ENCODE assay signal across 37 cellular contexts in genomic region chr4:187063251-187063650, GRCh38.
"Had no signal": no experiment of that assay in that cellular context is flagged by ENCODE, and none has a peak within 500 bp of the region (broad histone marks: within the 10 kb centered on the region; RNA-seq: fewer than 3 reads in every experiment).

No MANE protein-coding gene starts in this region.

- H3K36me3 ChIP-seq: adrenal gland, ascending aorta, brain microvascular endothelial cell, breast epithelium, cardiac muscle cell had no signal

- ATAC-seq: activated naive CD4-positive, alpha-beta T cell treated with anti-CD3 and anti-CD28 coated beads, Interleukin-2, amount 50 U/mL, for 72 hours; activated naive CD8-positive, alpha-beta T cell treated with anti-CD3 and anti-CD28 coated beads, Interleukin-2, amount 50 U/mL, for 24 hours; activated T-cell treated with anti-CD3 and anti-CD28 coated beads, Interleukin-2, amount 50 U/mL, for 4 hours; activated T-cell treated with anti-CD3 and anti-CD28 coated beads, Interleukin-2, amount 50 U/mL, for 72 hours; activated T-helper 17 cell treated with anti-CD3 and anti-CD28 coated beads, Interleukin-2, amount 50 U/mL, for 72 hours; body of pancreas had no signal

- DNase-seq: activated effector memory CD4-positive, alpha-beta T cell treated with anti-CD3 and anti-CD28 coated beads, Interleukin-2, amount 50 U/mL, for 16 hours; activated effector memory CD4-positive, alpha-beta T cell treated with Interleukin-2 at 50 U/mL for 16 hours; activated gamma-delta T cell; activated gamma-delta T cell treated with Interleukin-2 at 50 U/mL for 16 hours; activated naive CD4-positive, alpha-beta T cell; activated naive CD4-positive, alpha-beta T cell treated with anti-CD3 and anti-CD28 coated beads for 36 hours; activated naive CD4-positive, alpha-beta T cell treated with anti-CD3 and anti-CD28 coated beads, Interleukin-2, amount 10 ng/mL, durations not matched to agents 7 days and 5 days; activated naive CD4-positive, alpha-beta T cell treated with anti-CD3 and anti-CD28 coated beads, Interleukin-2, amount 50 U/mL, for 16 hours; activated naive CD4-positive, alpha-beta T cell treated with Interleukin-2 at 50 U/mL for 16 hours; activated naive CD8-positive, alpha-beta T cell treated with anti-CD3 and anti-CD28 coated beads for 36 hours; activated naive CD8-positive, alpha-beta T cell treated with anti-CD3 and anti-CD28 coated beads, Interleukin-2, amount 10 ng/mL, durations not matched to agents 7 days and 5 days; activated naive CD8-positive, alpha-beta T cell treated with anti-CD3 and anti-CD28 coated beads, Interleukin-2, amount 50 U/mL, for 24 hours; activated T-cell treated with anti-CD3 and anti-CD28 coated beads, Interleukin-2, amount 50 U/mL, for 1 hour; activated T-cell treated with anti-CD3 and anti-CD28 coated beads, Interleukin-2, amount 50 U/mL, for 24 hours; activated T-cell treated with anti-CD3 and anti-CD28 coated beads, Interleukin-2, amount 50 U/mL, for 4 hours; activated T-cell treated with anti-CD3 and anti-CD28 coated beads, Interleukin-2, amount 50 U/mL, for 48 hours; activated T-cell treated with anti-CD3 and anti-CD28 coated beads, Interleukin-2, amount 50 U/mL, for 72 hours; adrenal gland; amniotic stem cell; amygdala; anterior cingulate cortex; aorta; body of pancreas; brain microvascular endothelial cell; central memory CD4-positive, alpha-beta T cell; cerebellar nuclear complex had no signal

- H3K27me3 Mint-ChIP-seq: activated naive CD4-positive, alpha-beta T cell treated with anti-CD3 and anti-CD28 coated beads, Interleukin-2, amount 10 ng/mL, durations not matched to agents 7 days and 5 days; activated naive CD4-positive, alpha-beta T cell treated with anti-CD3 and anti-CD28 coated beads, Interleukin-2, amount 50 U/mL, for 24 hours; activated naive CD8-positive, alpha-beta T cell; activated naive CD8-positive, alpha-beta T cell treated with anti-CD3 and anti-CD28 coated beads for 36 hours; activated naive CD8-positive, alpha-beta T cell treated with anti-CD3 and anti-CD28 coated beads, Interleukin-2, amount 10 ng/mL, durations not matched to agents 7 days and 5 days; activated naive CD8-positive, alpha-beta T cell treated with anti-CD3 and anti-CD28 coated beads, Interleukin-2, amount 50 U/mL, for 24 hours; activated T-cell treated with anti-CD3 and anti-CD28 coated beads, Interleukin-2, amount 50 U/mL, for 24 hours; activated T-helper 17 cell treated with anti-CD3 and anti-CD28 coated beads, Interleukin-2, amount 50 U/mL, for 72 hours; central memory CD8-positive, alpha-beta T cell had no signal

- H3K4me1 Mint-ChIP-seq: activated naive CD4-positive, alpha-beta T cell treated with anti-CD3 and anti-CD28 coated beads, Interleukin-2, amount 10 ng/mL, durations not matched to agents 7 days and 5 days; activated naive CD4-positive, alpha-beta T cell treated with anti-CD3 and anti-CD28 coated beads, Interleukin-2, amount 50 U/mL, for 24 hours; activated naive CD8-positive, alpha-beta T cell treated with anti-CD3 and anti-CD28 coated beads for 36 hours; activated naive CD8-positive, alpha-beta T cell treated with anti-CD3 and anti-CD28 coated beads, Interleukin-2, amount 10 ng/mL, durations not matched to agents 7 days and 5 days; activated naive CD8-positive, alpha-beta T cell treated with anti-CD3 and anti-CD28 coated beads, Interleukin-2, amount 50 U/mL, for 24 hours; activated T-helper 17 cell treated with anti-CD3 and anti-CD28 coated beads, Interleukin-2, amount 50 U/mL, for 72 hours; central memory CD8-positive, alpha-beta T cell had no signal

- H3K9me3 ChIP-seq: adrenal gland, ascending aorta, body of pancreas, breast epithelium had no signal

- H3K4me3 Mint-ChIP-seq: activated naive CD4-positive, alpha-beta T cell treated with anti-CD3 and anti-CD28 coated beads for 36 hours; activated naive CD4-positive, alpha-beta T cell treated with anti-CD3 and anti-CD28 coated beads, Interleukin-2, amount 10 ng/mL, durations not matched to agents 7 days and 5 days; activated naive CD4-positive, alpha-beta T cell treated with anti-CD3 and anti-CD28 coated beads, Interleukin-2, amount 50 U/mL, for 24 hours; activated naive CD8-positive, alpha-beta T cell; activated naive CD8-positive, alpha-beta T cell treated with anti-CD3 and anti-CD28 coated beads for 36 hours; activated naive CD8-positive, alpha-beta T cell treated with anti-CD3 and anti-CD28 coated beads, Interleukin-2, amount 10 ng/mL, durations not matched to agents 7 days and 5 days; activated naive CD8-positive, alpha-beta T cell treated with anti-CD3 and anti-CD28 coated beads, Interleukin-2, amount 50 U/mL, for 24 hours; activated T-cell treated with anti-CD3 and anti-CD28 coated beads, Interleukin-2, amount 50 U/mL, for 24 hours; activated T-cell treated with anti-CD3 and anti-CD28 coated beads, Interleukin-2, amount 50 U/mL, for 4 hours; activated T-cell treated with anti-CD3 and anti-CD28 coated beads, Interleukin-2, amount 50 U/mL, for 72 hours; activated T-helper 1 cell treated with anti-CD3 and anti-CD28 coated beads, Interleukin-12 subunit alpha, Interleukin-12 subunit beta, Interleukin-2, Interleukin-4 antibody, amounts not matched to agents 30 ng/mL and 10 ng/mL and 1 ng/mL, durations not matched to agents 14 hours and 24 hours and 36 hours; activated T-helper 17 cell treated with anti-CD3 and anti-CD28 coated beads, Interleukin-2, amount 50 U/mL, for 72 hours; brain; central memory CD8-positive, alpha-beta T cell had no signal

- H3K36me3 Mint-ChIP-seq: activated naive CD4-positive, alpha-beta T cell treated with anti-CD3 and anti-CD28 coated beads, Interleukin-2, amount 10 ng/mL, durations not matched to agents 7 days and 5 days; activated naive CD4-positive, alpha-beta T cell treated with anti-CD3 and anti-CD28 coated beads, Interleukin-2, amount 50 U/mL, for 24 hours; activated naive CD8-positive, alpha-beta T cell; activated naive CD8-positive, alpha-beta T cell treated with anti-CD3 and anti-CD28 coated beads for 36 hours; activated naive CD8-positive, alpha-beta T cell treated with anti-CD3 and anti-CD28 coated beads, Interleukin-2, amount 10 ng/mL, durations not matched to agents 7 days and 5 days; brain had no signal

- H3K27ac ChIP-seq: adrenal gland, ascending aorta, body of pancreas, brain microvascular endothelial cell, breast epithelium, cardiac muscle cell had no signal

- H3K27ac Mint-ChIP-seq: activated naive CD4-positive, alpha-beta T cell treated with anti-CD3 and anti-CD28 coated beads for 36 hours; activated naive CD4-positive, alpha-beta T cell treated with anti-CD3 and anti-CD28 coated beads, Interleukin-2, amount 10 ng/mL, durations not matched to agents 7 days and 5 days; activated naive CD4-positive, alpha-beta T cell treated with anti-CD3 and anti-CD28 coated beads, Interleukin-2, amount 50 U/mL, for 24 hours; activated naive CD4-positive, alpha-beta T cell treated with anti-CD3 and anti-CD28 coated beads, Interleukin-2, amount 50 U/mL, for 72 hours; activated naive CD8-positive, alpha-beta T cell; activated naive CD8-positive, alpha-beta T cell treated with anti-CD3 and anti-CD28 coated beads for 36 hours; activated naive CD8-positive, alpha-beta T cell treated with anti-CD3 and anti-CD28 coated beads, Interleukin-2, amount 10 ng/mL, durations not matched to agents 7 days and 5 days; activated naive CD8-positive, alpha-beta T cell treated with anti-CD3 and anti-CD28 coated beads, Interleukin-2, amount 50 U/mL, for 24 hours; activated T-cell treated with anti-CD3 and anti-CD28 coated beads, Interleukin-2, amount 50 U/mL, for 24 hours; activated T-cell treated with anti-CD3 and anti-CD28 coated beads, Interleukin-2, amount 50 U/mL, for 72 hours; activated T-helper 1 cell treated with anti-CD3 and anti-CD28 coated beads, Interleukin-12 subunit alpha, Interleukin-12 subunit beta, Interleukin-2, Interleukin-4 antibody, amounts not matched to agents 30 ng/mL and 10 ng/mL and 1 ng/mL, durations not matched to agents 14 hours and 24 hours and 36 hours; activated T-helper 17 cell treated with anti-CD3 and anti-CD28 coated beads, Interleukin-2, amount 50 U/mL, for 72 hours; activated T-helper 2 cell treated with anti-CD3 and anti-CD28 coated beads, Interferon-gamma antibody, Interleukin-2, Interleukin-4, amounts not matched to agents 10 μg/mL and 5 μg/mL and 100 μg/mL, durations not matched to agents 14 hours and 24 hours and 36 hours; brain had no signal

- H3K4me3 ChIP-seq: adrenal gland, ascending aorta, body of pancreas, breast epithelium, cardiac muscle cell had no signal

- H3K4me1 ChIP-seq: adrenal gland, ascending aorta, body of pancreas, breast epithelium had no signal

- H3K9me3 Mint-ChIP-seq: activated naive CD4-positive, alpha-beta T cell treated with anti-CD3 and anti-CD28 coated beads, Interleukin-2, amount 50 U/mL, for 24 hours; activated T-cell treated with anti-CD3 and anti-CD28 coated beads, Interleukin-2, amount 50 U/mL, for 4 hours; central memory CD8-positive, alpha-beta T cell had no signal

- H3K27me3 ChIP-seq: adrenal gland, ascending aorta, body of pancreas, brain microvascular endothelial cell, breast epithelium, cardiac muscle cell had no signal
